Comparison of ENCODE assay signal across 8 cellular contexts in genomic region chr1:6200188-6200809, GRCh38. TPM values are rescaled to one million over a fixed set of nuclear protein-coding genes. Genes with fewer than 3 reads are reported as not detected.
A peak's percentile ranks its signal among the peaks of the same experiment; 100 is the strongest.
DNase-seq lines count a peak whose midpoint lies in the region; ATAC-seq and TF ChIP-seq lines count a peak whose summit lies in the region.

No MANE protein-coding gene starts in this region.

- H3K27me3 Mint-ChIP-seq in activated T-cell treated with anti-CD3 and anti-CD28 coated beads, Interleukin-2, amount 50 U/mL, for 4 hours (ENCODE audit: low read depth): peaks cover 2% of the 10 kb centered on the region
- H3K27me3 Mint-ChIP-seq in activated naive CD8-positive, alpha-beta T cell treated with anti-CD3 and anti-CD28 coated beads for 36 hours: peaks cover 6% of the 10 kb centered on the region
- H3K27me3 Mint-ChIP-seq in type B pancreatic cell: no peaks in the 10 kb centered on the region

- peaks cover 49% of the 10 kb centered on the region for H3K4me1 Mint-ChIP-seq in activated T-cell treated with anti-CD3 and anti-CD28 coated beads, Interleukin-2, amount 50 U/mL, for 4 hours (ENCODE audit: low read depth)
- peaks cover 34% of the 10 kb centered on the region for H3K4me1 Mint-ChIP-seq in activated naive CD8-positive, alpha-beta T cell treated with anti-CD3 and anti-CD28 coated beads for 36 hours
- peaks cover 35% of the 10 kb centered on the region for H3K4me1 Mint-ChIP-seq in type B pancreatic cell (ENCODE audit: unreplicated experiment)

- peaks cover 26% of the 10 kb centered on the region for H3K36me3 Mint-ChIP-seq in activated T-cell treated with anti-CD3 and anti-CD28 coated beads, Interleukin-2, amount 50 U/mL, for 4 hours (ENCODE audit: insufficient read depth)
- H3K36me3 Mint-ChIP-seq in activated naive CD8-positive, alpha-beta T cell treated with anti-CD3 and anti-CD28 coated beads for 36 hours: peaks cover 29% of the 10 kb centered on the region
- peaks cover 18% of the 10 kb centered on the region for H3K36me3 Mint-ChIP-seq in type B pancreatic cell

- H3K27ac ChIP-seq in layer of hippocampus (ENCODE audit: low read depth, low read length): peak overlapping the region; percentile 54

- TF ChIP-seq CTCF in type B pancreatic cell (conservative IDR thresholded peaks at IDR 0.05): no peak

- no peaks in the 10 kb centered on the region for H3K9me3 Mint-ChIP-seq in activated T-cell treated with anti-CD3 and anti-CD28 coated beads, Interleukin-2, amount 50 U/mL, for 4 hours
- H3K9me3 Mint-ChIP-seq in activated naive CD8-positive, alpha-beta T cell treated with anti-CD3 and anti-CD28 coated beads for 36 hours: no peaks in the 10 kb centered on the region
- no peaks in the 10 kb centered on the region for H3K9me3 Mint-ChIP-seq in type B pancreatic cell

- peaks cover 2% of the 10 kb centered on the region for H3K27me3 ChIP-seq in layer of hippocampus (ENCODE audit: control insufficient read depth, insufficient read depth, low read length)

- peak overlapping the region; percentile 94 for H3K27ac Mint-ChIP-seq in activated naive CD8-positive, alpha-beta T cell treated with anti-CD3 and anti-CD28 coated beads for 36 hours
- H3K27ac Mint-ChIP-seq in type B pancreatic cell: peak overlapping the region; percentile 98

- DNase-seq in activated T-cell treated with anti-CD3 and anti-CD28 coated beads, Interleukin-2, amount 50 U/mL, for 4 hours: no peak
- DNase-seq in activated T-cell treated with anti-CD3 and anti-CD28 coated beads for 4 hours: no peak
- DNase-seq in activated naive CD8-positive, alpha-beta T cell treated with anti-CD3 and anti-CD28 coated beads for 36 hours: no peak
- DNase-seq in type B pancreatic cell (ENCODE audit: extremely low spot score, unreplicated experiment): no peak
- DNase-seq in NCI-H1694 (lab: John Stamatoyannopoulos, UW): no peak
- DNase-seq in ureter (ENCODE audit: low spot score): no peak

- no peak for ATAC-seq in activated T-cell treated with anti-CD3 and anti-CD28 coated beads, Interleukin-2, amount 50 U/mL, for 4 hours
- ATAC-seq in GM18498 (IDR thresholded peaks at IDR 0.05; ENCODE audit: unreplicated experiment): no peak

- peak overlapping the region; percentile 94 for H3K4me3 Mint-ChIP-seq in activated T-cell treated with anti-CD3 and anti-CD28 coated beads, Interleukin-2, amount 50 U/mL, for 4 hours
- peak overlapping the region; percentile 93 for H3K4me3 Mint-ChIP-seq in activated naive CD8-positive, alpha-beta T cell treated with anti-CD3 and anti-CD28 coated beads for 36 hours
- H3K4me3 Mint-ChIP-seq in type B pancreatic cell: peak overlapping the region; percentile 90

RNA-seq across cellular contexts. Expression of gene RPL22, which starts 0.9 kb away (rescaled TPM):
- total RNA-seq in activated T-cell treated with anti-CD3 and anti-CD28 coated beads, Interleukin-2, amount 50 U/mL, for 4 hours: 100 to 1,000 TPM; 395 to 423 (median 403) TPM
- 100 to 1,000 TPM; 481 to 486 TPM for total RNA-seq in activated naive CD8-positive, alpha-beta T cell treated with anti-CD3 and anti-CD28 coated beads for 36 hours
- total RNA-seq in type B pancreatic cell (ENCODE audit: low replicate concordance): 499 and 541 TPM in 2 replicates
- 595 TPM for total RNA-seq in ureter

RNA-seq across cellular contexts. Expression of gene RNF207, which starts 5.6 kb away (rescaled TPM):
- total RNA-seq in activated T-cell treated with anti-CD3 and anti-CD28 coated beads, Interleukin-2, amount 50 U/mL, for 4 hours: 10 to 100 TPM in 2 of 3 donors, 1 to 10 TPM in 1; 9.9 to 18.8 (median 12.0) TPM
- total RNA-seq in activated naive CD8-positive, alpha-beta T cell treated with anti-CD3 and anti-CD28 coated beads for 36 hours: 1 to 10 TPM; 5.0 to 6.2 TPM
- total RNA-seq in type B pancreatic cell (ENCODE audit: low replicate concordance) (34.5 and 37.0 TPM in 2 replicates), ureter (63.0 TPM)

RNA-seq across cellular contexts. Expression of gene CHD5, which starts 20.2 kb away (rescaled TPM):
- under 1 TPM; 0.27 to 0.61 (median 0.34) TPM for total RNA-seq in activated T-cell treated with anti-CD3 and anti-CD28 coated beads, Interleukin-2, amount 50 U/mL, for 4 hours
- under 1 TPM; 0.44 to 0.56 TPM for total RNA-seq in activated naive CD8-positive, alpha-beta T cell treated with anti-CD3 and anti-CD28 coated beads for 36 hours
- total RNA-seq in type B pancreatic cell (ENCODE audit: low replicate concordance) (0.70 and 3.0 TPM in 2 replicates), ureter (0.83 TPM)

RNA-seq across cellular contexts. Expression of gene ICMT, which starts 35.5 kb away (rescaled TPM):
- total RNA-seq in activated T-cell treated with anti-CD3 and anti-CD28 coated beads, Interleukin-2, amount 50 U/mL, for 4 hours: 10 to 100 TPM; 54.1 to 64.8 (median 58.3) TPM
- 10 to 100 TPM; 57.4 to 58.1 TPM for total RNA-seq in activated naive CD8-positive, alpha-beta T cell treated with anti-CD3 and anti-CD28 coated beads for 36 hours
- total RNA-seq in type B pancreatic cell (ENCODE audit: low replicate concordance) (56.6 and 63.5 TPM in 2 replicates), ureter (52.1 TPM)

RNA-seq across cellular contexts. Expression of gene HES3, which starts 43.7 kb away (rescaled TPM):
- total RNA-seq in activated T-cell treated with anti-CD3 and anti-CD28 coated beads, Interleukin-2, amount 50 U/mL, for 4 hours: not detected
- total RNA-seq in activated naive CD8-positive, alpha-beta T cell treated with anti-CD3 and anti-CD28 coated beads for 36 hours: not detected
- total RNA-seq in type B pancreatic cell (ENCODE audit: low replicate concordance): not detected in 2 replicates
- not detected for total RNA-seq in ureter
